In the genomic region with DNA sequence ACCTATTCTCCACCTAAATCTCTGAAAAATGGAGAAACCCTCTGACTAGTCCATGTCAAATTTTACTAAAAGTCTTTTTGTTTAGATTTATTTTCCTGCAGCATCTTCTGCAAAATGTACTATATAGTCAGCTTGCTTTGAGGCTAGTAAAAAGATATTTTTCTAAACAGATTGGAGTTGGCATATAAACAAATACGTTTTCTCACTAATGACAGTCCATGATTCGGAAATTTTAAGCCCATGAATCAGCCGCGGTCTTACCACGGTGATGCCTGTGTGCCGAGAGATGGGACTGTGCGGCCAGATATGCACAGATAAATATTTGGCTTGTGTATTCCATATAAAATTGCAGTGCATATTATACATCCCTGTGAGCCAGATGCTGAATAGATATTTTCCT, we compare ENCODE assay signal across 11 cellular contexts. TPM values are rescaled to one million over a fixed set of nuclear protein-coding genes. Genes with fewer than 3 reads are reported as not detected.
DNase-seq lines count a peak whose midpoint lies in the region; ATAC-seq and TF ChIP-seq lines count a peak whose summit lies in the region.
"Had no signal": no experiment of that assay in that cellular context is flagged by ENCODE, and none has a peak within 500 bp of the region (broad histone marks: within the 10 kb centered on the region; RNA-seq: fewer than 3 reads in every experiment).

No MANE protein-coding gene starts in this region.

- CTCF ChIA-PET in CD8-positive, alpha-beta memory T cell (lab: Charles Lee) = no interaction called here

- H3K27me3 Mint-ChIP-seq in CD8-positive, alpha-beta memory T cell = peaks cover 58 to 65% of the 10 kb centered on the region in 2 donors
- H3K27me3 Mint-ChIP-seq in nephron progenitor cell (ENCODE audit: low read depth, poor library complexity) = peaks cover 35% of the 10 kb centered on the region

- H3K4me3 ChIP-seq in CD8-positive, alpha-beta memory T cell (ENCODE audit: low read length) = no peak overlapping the region

- H3K9me3 Mint-ChIP-seq in CD8-positive, alpha-beta memory T cell = peaks cover 0 to 3% (median 0%) of the 10 kb centered on the region in 5 donors
- no peaks in the 10 kb centered on the region for H3K9me3 Mint-ChIP-seq in nephron progenitor cell

- H3K4me3 Mint-ChIP-seq in CD8-positive, alpha-beta memory T cell = peak overlapping the region in 4 of 7 donors; percentile 81 to 89 (median 86)
- H3K4me3 Mint-ChIP-seq in nephron progenitor cell = peak overlapping the region; percentile 98

- H3K27ac Mint-ChIP-seq in CD8-positive, alpha-beta memory T cell = no peak overlapping the region
- peak overlapping the region; percentile 95 for H3K27ac Mint-ChIP-seq in nephron progenitor cell

- H3K9me3 ChIP-seq in CD8-positive, alpha-beta memory T cell (ENCODE audit: low read length) = no peaks in the 10 kb centered on the region

- H3K36me3 ChIP-seq in CD8-positive, alpha-beta memory T cell (ENCODE audit: insufficient read depth, low read length) = no peaks in the 10 kb centered on the region

- H3K36me3 Mint-ChIP-seq in CD8-positive, alpha-beta memory T cell = no peaks in the 10 kb centered on the region
- H3K36me3 Mint-ChIP-seq in nephron progenitor cell (ENCODE audit: low read depth) = peaks cover 14% of the 10 kb centered on the region

- peaks cover 40% of the 10 kb centered on the region for H3K27me3 ChIP-seq in CD8-positive, alpha-beta memory T cell (ENCODE audit: insufficient read depth, low read length, poor library complexity, severe bottlenecking)

- TF ChIP-seq CTCF in nephron progenitor cell (IDR thresholded peaks at IDR 0.05) = no peak

- H3K27ac ChIP-seq in CD8-positive, alpha-beta memory T cell (ENCODE audit: low read depth, low read length) = no peak overlapping the region
- H3K27ac ChIP-seq in caudate nucleus (ENCODE audit: low read depth, low read length) = no peak overlapping the region

- no peak for ATAC-seq in GM21360 (IDR thresholded peaks at IDR 0.05; ENCODE audit: unreplicated experiment)

- POLR2A ChIA-PET in CD8-positive, alpha-beta memory T cell (lab: Charles Lee) = no interaction called here

- DNase-seq in CD8-positive, alpha-beta memory T cell = no peak
- peak; percentile 93 for DNase-seq in M059J (ENCODE audit: low read depth)
- DNase-seq in dermis blood vessel endothelial cell = peak; percentile 63
- no peak for DNase-seq in nephron progenitor cell
- no peak for DNase-seq in D341Med (ENCODE audit: low spot score)
- DNase-seq in caudate nucleus (lab: John Stamatoyannopoulos, UW) = no peak
- no peak for DNase-seq in anterior cingulate cortex (lab: John Stamatoyannopoulos, UW)
- DNase-seq: hippocampal formation; NCI-H2227 treated with DMSO at 0.1 percent for 48 hours; stimulated activated CD4-positive, alpha-beta T cell treated with anti-CD3 and anti-CD28 coated beads, Interleukin-2, amount 100 ng/mL, for 48 hours had no signal

- H3K4me1 ChIP-seq in CD8-positive, alpha-beta memory T cell (ENCODE audit: insufficient read depth, low read length) = peaks cover 8% of the 10 kb centered on the region

- peaks cover 21 to 38% (median 33%) of the 10 kb centered on the region in 3 donors for H3K4me1 Mint-ChIP-seq in CD8-positive, alpha-beta memory T cell
- peaks cover 51% of the 10 kb centered on the region for H3K4me1 Mint-ChIP-seq in nephron progenitor cell

RNA-seq across cellular contexts. Expression of a gene that starts 3.2 kb away (rescaled TPM):
- not detected for total RNA-seq in CD8-positive, alpha-beta memory T cell
- not detected for polyA plus RNA-seq in CD8-positive, alpha-beta memory T cell
- total RNA-seq in M059J (2014; rRNA removed; shearing (Covaris generic)) = 8.3 and 10.2 TPM in 2 replicates
- 8.3 and 12.1 TPM in 2 replicates for total RNA-seq in dermis blood vessel endothelial cell

Comparison
In these comparisons a context has a peak if more than half of its experiments do, and no peak if none do; other contexts are left out.
1. DNase-seq: peak in M059J (single experiment) and dermis blood vessel endothelial cell (single experiment); none in CD8-positive, alpha-beta memory T cell (0 of 5), nephron progenitor cell (single experiment), D341Med (single experiment), caudate nucleus (0 of 61) and anterior cingulate cortex (0 of 58).